In the genomic region with DNA sequence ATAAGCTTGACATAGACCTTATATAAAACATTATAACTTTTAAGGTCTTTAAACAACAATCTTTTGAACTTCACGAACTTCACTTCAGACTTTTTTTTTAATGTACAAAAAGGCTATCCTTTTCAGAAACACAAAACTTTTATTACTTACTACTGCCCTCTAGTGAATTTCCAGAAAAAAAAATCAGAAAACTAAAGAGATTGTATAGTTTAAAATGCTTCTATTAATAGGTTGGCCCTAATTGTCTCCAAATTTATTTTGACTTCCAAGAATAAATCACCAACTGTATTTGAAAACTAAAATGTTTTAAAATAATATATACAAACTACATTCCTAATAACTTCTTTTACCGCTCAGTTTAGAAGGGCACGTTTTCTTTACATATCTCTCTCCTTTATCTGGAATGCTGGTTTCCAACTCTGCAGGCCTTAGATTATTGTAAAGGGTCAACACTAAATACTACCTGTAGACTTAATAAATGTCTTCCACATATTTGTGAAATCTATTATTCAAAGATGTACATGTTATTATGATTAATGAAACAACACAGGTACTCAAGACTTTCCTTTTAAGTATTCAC, we compare ENCODE assay signal across 8 cellular contexts.
DNase-seq lines count a peak whose midpoint lies in the region; ATAC-seq, FAIRE-seq and TF ChIP-seq lines count a peak whose summit lies in the region.

No MANE protein-coding gene starts in this region.

- TF ChIP-seq CTCF in cardiac muscle cell (IDR thresholded peaks at IDR 0.05; ENCODE audit: low read depth, low read length), result peak; percentile 28
- TF ChIP-seq CTCF in right atrium auricular region (IDR thresholded peaks at IDR 0.05), result peak in 1 of 2 donors; percentile 56
- peak in 3 of 5 experiments; percentile 27 to 36 (median 31) for TF ChIP-seq CTCF in transverse colon (IDR thresholded peaks at IDR 0.05)
- TF ChIP-seq CTCF in stomach (IDR thresholded peaks at IDR 0.05), result peak in 1 of 7 experiments; percentile 24

- TF ChIP-seq POLR2A in transverse colon (IDR thresholded peaks at IDR 0.05), result no peak
- TF ChIP-seq POLR2A in stomach (IDR thresholded peaks at IDR 0.05), result no peak

- no peak for ATAC-seq in aorta (ENCODE audit: low FRiP score)

- intact Hi-C loops in transverse colon (cut with DNase I; ENCODE audit: low total_unique reads), result no loop called here
- intact Hi-C loops in aorta (cut with DNase I), result loop anchor here (10.0 kb wide), 1 partner anchor 375 kb away; no protein-coding TSS in a partner anchor
- intact Hi-C loops in stomach (cut with DNase I; ENCODE audit: low total_unique reads), result no loop called here

- DNase-seq in cardiac muscle cell (ENCODE audit: low read depth in 1 of 2, low spot score in 1 of 2) (peak; percentile 13 to 20), right atrium auricular region (ENCODE audit: low spot score) (no peak), NCI-H748 (lab: John Stamatoyannopoulos, UW; ENCODE audit: unreplicated experiment) (peak; percentile 8), transverse colon (no peak), aorta (no peak), T-helper 1 cell (no peak), stomach (no peak)

- H3K4me1 ChIP-seq in cardiac muscle cell (ENCODE audit: low read depth), result no peaks in the 10 kb centered on the region
- no peaks in the 10 kb centered on the region for H3K4me1 ChIP-seq in right atrium auricular region
- H3K4me1 ChIP-seq in transverse colon, result no peaks in the 10 kb centered on the region
- no peaks in the 10 kb centered on the region for H3K4me1 ChIP-seq in aorta (ENCODE audit: control insufficient read depth in 1 of 2, insufficient read depth in 2 of 2, low read length in 2 of 2)
- H3K4me1 ChIP-seq in stomach, result peaks cover 0 to 15% (median 0%) of the 10 kb centered on the region in 4 donors

- FAIRE-seq in endometrium (lab: Jason Lieb, UNC), result peak; percentile 97

- TF ChIP-seq EP300 in transverse colon (IDR thresholded peaks at IDR 0.05; ENCODE audit: low read depth) (no peak), stomach (IDR thresholded peaks at IDR 0.05) (no peak)

- H3K27ac ChIP-seq in cardiac muscle cell, result no peak overlapping the region
- H3K27ac ChIP-seq in right atrium auricular region, result no peak overlapping the region
- no peak overlapping the region for H3K27ac ChIP-seq in transverse colon
- H3K27ac ChIP-seq in aorta (ENCODE audit: low read depth in 1 of 2, low read length in 2 of 2), result no peak overlapping the region
- H3K27ac ChIP-seq in stomach, result no peak overlapping the region

- H3K9me3 ChIP-seq in cardiac muscle cell (ENCODE audit: low read depth) (no peaks in the 10 kb centered on the region), right atrium auricular region (peaks cover 0 to 9% of the 10 kb centered on the region in 2 donors), transverse colon (peaks cover 0 to 9% of the 10 kb centered on the region in 2 donors), aorta (ENCODE audit: control insufficient read depth, low read length) (no peaks in the 10 kb centered on the region), stomach (peaks cover 0 to 11% (median 5%) of the 10 kb centered on the region in 4 donors)

- in situ Hi-C loops in transverse colon (cut with MboI; ENCODE audit: low pct_ligation_motif_present in 1 of 4, low pct_unique_long_range_greater_than_20kb in 1 of 4, low sequenced_read_pairs in 3 of 4), result no loop called here

- WGBS in transverse colon (ENCODE audit: low coverage in 1 of 2), 2 donors, result 59 to 67% methylated on average over 3 of the region's 3 CpGs
- 41 to 48% methylated on average over 3 of the region's 3 CpGs for WGBS in aorta, 2 donors
- 45 to 62% (median 46%) methylated on average over 3 of the region's 3 CpGs for WGBS in stomach, 5 donors

- H3K27me3 ChIP-seq in cardiac muscle cell (no peaks in the 10 kb centered on the region), right atrium auricular region (no peaks in the 10 kb centered on the region), transverse colon (no peaks in the 10 kb centered on the region), aorta (ENCODE audit: control insufficient read depth in 1 of 2, insufficient read depth in 2 of 2, low read length in 1 of 2) (no peaks in the 10 kb centered on the region), stomach (no peaks in the 10 kb centered on the region)

- no peaks in the 10 kb centered on the region for H3K36me3 ChIP-seq in cardiac muscle cell
- H3K36me3 ChIP-seq in right atrium auricular region, result no peaks in the 10 kb centered on the region
- H3K36me3 ChIP-seq in transverse colon, result peaks cover 0 to 13% (median 2%) of the 10 kb centered on the region in 4 donors
- H3K36me3 ChIP-seq in aorta (ENCODE audit: control insufficient read depth in 1 of 2, insufficient read depth in 2 of 2, low read length in 1 of 2), result no peaks in the 10 kb centered on the region
- H3K36me3 ChIP-seq in stomach, result peaks cover 0 to 24% (median 13%) of the 10 kb centered on the region in 4 donors

- H3K4me3 ChIP-seq in cardiac muscle cell (no peak overlapping the region), right atrium auricular region (no peak overlapping the region), transverse colon (no peak overlapping the region), aorta (ENCODE audit: low read length in 2 of 2) (no peak overlapping the region), stomach (no peak overlapping the region)

Comparison
In these comparisons a context has a peak if more than half of its experiments do, and no peak if none do; other contexts are left out.
1. DNase-seq: peak in cardiac muscle cell (2 of 2) and NCI-H748 (single experiment); none in right atrium auricular region (single experiment), transverse colon (single experiment), aorta (0 of 2), T-helper 1 cell (0 of 5) and stomach (single experiment).
2. intact Hi-C loops: an anchor here in aorta (10.0 kb wide); none called in transverse colon and stomach.